ENCODE assay signal across 2 cellular contexts in genomic region chr12:124681779-124682391, GRCh38.
TF ChIP-seq lines count a peak whose summit lies in the region.

No MANE protein-coding gene starts in this region.

TF ChIP-seq in SK-N-SH treated with all-trans-retinoic acid at 6 μM for 48 hours, 23 proteins besides CTCF, POLR2A, EP300 and RAD21 (continued from another document):
- TF ChIP-seq, protein P1, sequence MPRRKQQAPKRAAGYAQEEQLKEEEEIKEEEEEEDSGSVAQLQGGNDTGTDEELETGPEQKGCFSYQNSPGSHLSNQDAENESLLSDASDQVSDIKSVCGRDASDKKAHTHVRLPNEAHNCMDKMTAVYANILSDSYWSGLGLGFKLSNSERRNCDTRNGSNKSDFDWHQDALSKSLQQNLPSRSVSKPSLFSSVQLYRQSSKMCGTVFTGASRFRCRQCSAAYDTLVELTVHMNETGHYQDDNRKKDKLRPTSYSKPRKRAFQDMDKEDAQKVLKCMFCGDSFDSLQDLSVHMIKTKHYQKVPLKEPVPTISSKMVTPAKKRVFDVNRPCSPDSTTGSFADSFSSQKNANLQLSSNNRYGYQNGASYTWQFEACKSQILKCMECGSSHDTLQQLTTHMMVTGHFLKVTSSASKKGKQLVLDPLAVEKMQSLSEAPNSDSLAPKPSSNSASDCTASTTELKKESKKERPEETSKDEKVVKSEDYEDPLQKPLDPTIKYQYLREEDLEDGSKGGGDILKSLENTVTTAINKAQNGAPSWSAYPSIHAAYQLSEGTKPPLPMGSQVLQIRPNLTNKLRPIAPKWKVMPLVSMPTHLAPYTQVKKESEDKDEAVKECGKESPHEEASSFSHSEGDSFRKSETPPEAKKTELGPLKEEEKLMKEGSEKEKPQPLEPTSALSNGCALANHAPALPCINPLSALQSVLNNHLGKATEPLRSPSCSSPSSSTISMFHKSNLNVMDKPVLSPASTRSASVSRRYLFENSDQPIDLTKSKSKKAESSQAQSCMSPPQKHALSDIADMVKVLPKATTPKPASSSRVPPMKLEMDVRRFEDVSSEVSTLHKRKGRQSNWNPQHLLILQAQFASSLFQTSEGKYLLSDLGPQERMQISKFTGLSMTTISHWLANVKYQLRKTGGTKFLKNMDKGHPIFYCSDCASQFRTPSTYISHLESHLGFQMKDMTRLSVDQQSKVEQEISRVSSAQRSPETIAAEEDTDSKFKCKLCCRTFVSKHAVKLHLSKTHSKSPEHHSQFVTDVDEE (CRISPR knock-in tag; IDR thresholded peaks at IDR 0.05), result no peak
- TF ChIP-seq SNAI2 (CRISPR knock-in tag; IDR thresholded peaks at IDR 0.05) (no peak), TOX (CRISPR knock-in tag; IDR thresholded peaks at IDR 0.05; ENCODE audit: borderline replicate concordance) (no peak), OSR1 (CRISPR knock-in tag; IDR thresholded peaks at IDR 0.05) (no peak), PPARA (CRISPR knock-in tag; IDR thresholded peaks at IDR 0.05; ENCODE audit: borderline replicate concordance) (no peak), CREB5 (CRISPR knock-in tag; IDR thresholded peaks at IDR 0.05; ENCODE audit: low read depth) (no peak), RARB (CRISPR knock-in tag; IDR thresholded peaks at IDR 0.05) (no peak)
- TF ChIP-seq, protein P2, sequence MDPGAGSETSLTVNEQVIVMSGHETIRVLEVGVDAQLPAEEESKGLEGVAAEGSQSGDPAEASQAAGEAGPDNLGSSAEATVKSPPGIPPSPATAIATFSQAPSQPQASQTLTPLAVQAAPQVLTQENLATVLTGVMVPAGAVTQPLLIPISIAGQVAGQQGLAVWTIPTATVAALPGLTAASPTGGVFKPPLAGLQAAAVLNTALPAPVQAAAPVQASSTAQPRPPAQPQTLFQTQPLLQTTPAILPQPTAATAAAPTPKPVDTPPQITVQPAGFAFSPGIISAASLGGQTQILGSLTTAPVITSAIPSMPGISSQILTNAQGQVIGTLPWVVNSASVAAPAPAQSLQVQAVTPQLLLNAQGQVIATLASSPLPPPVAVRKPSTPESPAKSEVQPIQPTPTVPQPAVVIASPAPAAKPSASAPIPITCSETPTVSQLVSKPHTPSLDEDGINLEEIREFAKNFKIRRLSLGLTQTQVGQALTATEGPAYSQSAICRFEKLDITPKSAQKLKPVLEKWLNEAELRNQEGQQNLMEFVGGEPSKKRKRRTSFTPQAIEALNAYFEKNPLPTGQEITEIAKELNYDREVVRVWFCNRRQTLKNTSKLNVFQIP (CRISPR knock-in tag; IDR thresholded peaks at IDR 0.05; ENCODE audit: borderline replicate concordance, low read depth), result no peak
TF ChIP-seq in SK-N-SH treated with all-trans-retinoic acid at 6 μM for 48 hours: peak in this region for 0.

TF ChIP-seq in H1, 55 proteins besides CTCF, POLR2A, EP300 and RAD21 (continued from another document):
- no peak for TF ChIP-seq KDM1A (IDR thresholded peaks at IDR 0.05; ENCODE audit: borderline replicate concordance, low read length)
- no peak for TF ChIP-seq ASH2L (IDR thresholded peaks at IDR 0.05; ENCODE audit: low read length)
- no peak for TF ChIP-seq SIRT6 (IDR thresholded peaks at IDR 0.05; ENCODE audit: low read length)
- TF ChIP-seq SIX5 (IDR thresholded peaks at IDR 0.05; ENCODE audit: low read depth, low read length), result no peak
- TF ChIP-seq MAFK (IDR thresholded peaks at IDR 0.05; ENCODE audit: low read depth, low read length), result no peak
- TF ChIP-seq SP2 (IDR thresholded peaks at IDR 0.05; ENCODE audit: low read length), result no peak
TF ChIP-seq in H1: peak in this region for 0.
